1 cellular context compared by ENCODE assay signal in the genomic region with DNA sequence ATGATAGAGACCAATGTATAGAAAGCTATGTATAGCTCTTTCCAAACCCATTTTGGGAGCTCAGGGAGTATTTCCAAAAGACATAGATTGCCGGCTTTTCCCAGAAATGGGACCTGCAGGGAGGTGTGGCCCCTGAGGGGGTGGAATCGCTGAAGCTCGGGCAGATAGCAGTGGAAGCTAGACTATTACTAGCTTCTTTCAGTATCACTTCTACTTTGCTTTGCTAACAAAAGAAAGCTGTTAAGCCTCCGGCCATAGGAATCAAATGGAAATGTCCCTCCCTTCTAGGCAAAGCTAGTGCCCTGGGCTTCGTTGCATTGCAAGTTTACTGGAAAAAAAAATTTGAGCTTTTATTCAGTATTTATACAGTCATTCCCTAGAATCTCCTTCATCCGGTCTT.
TF ChIP-seq lines count a peak whose summit lies in the region.

No MANE protein-coding gene starts in this region.

TF ChIP-seq in GM12878, 131 proteins besides CTCF, POLR2A, EP300 and RAD21 (continued from another document):
- TF ChIP-seq KAT2A (conservative IDR thresholded peaks at IDR 0.05; ENCODE audit: control insufficient read depth, low read depth, low read length): no peak
TF ChIP-seq in GM12878: peak in this region for 2.
